23 cellular contexts compared by ENCODE assay signal in genomic region chr7:133987582-133987981, GRCh38.
"Had no signal": no experiment of that assay in that cellular context is flagged by ENCODE, and none has a peak within 500 bp of the region (broad histone marks: within the 10 kb centered on the region; RNA-seq: fewer than 3 reads in every experiment).

No MANE protein-coding gene starts in this region.

- H3K4me1 ChIP-seq: left ventricle myocardium inferior, right atrium auricular region, stomach, testis, thyroid gland, transverse colon, upper lobe of left lung, vagina had no signal

- DNase-seq: islet precursor cell; left ventricle myocardium inferior; mesendoderm; naive B cell; natural killer cell; nephron progenitor cell; ovary; stimulated activated CD4-positive, alpha-beta T cell treated with anti-CD3 and anti-CD28 coated beads, Interleukin-12 subunit alpha, Interleukin-12 subunit beta, amount 100 ng/mL, for 4 hours; stimulated activated CD4-positive, alpha-beta T cell treated with anti-CD3 and anti-CD28 coated beads, Interleukin-15, amount 100 ng/mL, for 24 hours; stimulated activated CD4-positive, alpha-beta T cell treated with anti-CD3 and anti-CD28 coated beads, Interleukin-2, amount 100 ng/mL, for 24 hours; stimulated activated CD4-positive, alpha-beta T cell treated with anti-CD3 and anti-CD28 coated beads, Interleukin-4, amount 100 ng/mL, for 1 hour; stimulated activated naive B cell treated with anti-CD40 and anti-IgM and Interleukin-4, amounts not matched to agents 10 μg/mL and 1 μg/mL and 100 μg/mL, for 72 hours; stimulated activated naive CD8-positive, alpha-beta T cell treated with anti-CD3 and anti-CD28 coated beads, Interleukin-15, Interleukin-2, amounts not matched to agents 100 U/mL and 50 U/mL, for 24 hours; stomach; testis; thyroid gland; transverse colon; upper lobe of left lung had no signal

- H3K9me3 ChIP-seq: ovary, stomach, testis, thyroid gland, transverse colon, upper lobe of left lung, vagina had no signal

- H3K36me3 ChIP-seq: left ventricle myocardium inferior, ovary, right atrium auricular region, stomach, thyroid gland, transverse colon, upper lobe of left lung, vagina had no signal

- ATAC-seq: natural killer cell; sciatic nerve; stimulated activated naive B cell treated with anti-CD40 and anti-IgM and Interleukin-4, amounts not matched to agents 10 μg/mL and 1 μg/mL and 100 μg/mL, for 72 hours; stimulated activated naive CD8-positive, alpha-beta T cell treated with anti-CD3 and anti-CD28 coated beads, Interleukin-15, Interleukin-2, amounts not matched to agents 100 U/mL and 50 U/mL, for 24 hours had no signal

- H3K4me3 ChIP-seq: left ventricle myocardium inferior, lung, ovary, right atrium auricular region, skin epidermis, stomach, testis, thyroid gland, transverse colon, upper lobe of left lung, vagina had no signal

- H3K27me3 ChIP-seq: ovary, right atrium auricular region, stomach, testis, thyroid gland, transverse colon, upper lobe of left lung, vagina had no signal

- H3K27ac ChIP-seq: left ventricle myocardium inferior, ovary, right atrium auricular region, skin epidermis, stomach, testis, thyroid gland, transverse colon, upper lobe of left lung, vagina had no signal
